Comparison of ENCODE assay signal across 12 cellular contexts in the genomic region with DNA sequence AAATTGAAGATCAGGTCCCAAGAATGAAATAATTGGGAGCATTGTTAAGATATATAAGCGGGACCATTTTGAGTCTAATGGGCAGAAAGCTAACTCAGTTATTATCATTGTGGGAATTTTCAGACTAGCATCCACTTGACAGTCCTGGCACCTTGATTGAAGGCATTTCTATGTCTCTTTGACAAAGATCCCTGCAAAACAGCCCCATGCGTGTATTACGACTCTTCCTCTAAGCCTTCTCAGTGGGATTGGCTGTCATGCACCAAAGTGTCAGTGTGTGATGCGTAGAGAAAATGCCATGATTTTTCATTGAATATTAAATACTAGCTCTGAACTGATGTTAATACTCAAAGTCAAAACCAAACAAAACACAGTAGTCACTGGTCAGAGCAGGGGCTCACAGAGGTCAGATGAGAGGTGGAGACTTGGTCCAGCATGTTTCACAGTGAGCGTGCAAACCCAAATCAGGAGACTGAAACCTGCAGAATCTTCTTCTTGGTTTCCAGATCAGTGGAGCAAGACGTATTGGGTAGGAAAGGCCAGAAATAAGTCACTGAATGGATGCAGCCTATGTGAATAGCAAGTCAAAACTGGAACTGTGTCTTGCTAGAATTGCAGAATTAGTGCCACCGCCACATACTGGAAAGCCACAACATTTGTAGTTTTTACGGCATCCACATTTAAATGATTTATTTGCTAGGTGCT.
A peak's percentile ranks its signal among the peaks of the same experiment; 100 is the strongest.
DNase-seq lines count a peak whose midpoint lies in the region; ATAC-seq and TF ChIP-seq lines count a peak whose summit lies in the region.
"Had no signal": no experiment of that assay in that cellular context is flagged by ENCODE, and none has a peak within 500 bp of the region (broad histone marks: within the 10 kb centered on the region; RNA-seq: fewer than 3 reads in every experiment).

No MANE protein-coding gene starts in this region.

- no peaks in the 10 kb centered on the region for H3K27me3 ChIP-seq in kidney epithelial cell (ENCODE audit: control insufficient read depth, insufficient read depth, low read length)
- H3K27me3 ChIP-seq: upper lobe of right lung had no signal

- DNase-seq in kidney epithelial cell (ENCODE audit: low read depth) (peak; percentile 39), CD1c-positive myeloid dendritic cell (ENCODE audit: extremely low spot score) (no peak)
- DNase-seq in activated CD4-positive, alpha-beta T cell treated with anti-CD3 and anti-CD28 coated beads, Interleukin-2, amount 50 U/mL, for 48 hours = no peak
- DNase-seq in stimulated activated naive CD8-positive, alpha-beta T cell treated with anti-CD3 and anti-CD28 coated beads, Interleukin-15, amount 100 ng/mL, for 72 hours = no peak
- DNase-seq: naive thymus-derived CD4-positive, alpha-beta T cell; PC-9; T-helper 2 cell; upper lobe of right lung had no signal

- H3K4me1 Mint-ChIP-seq in stimulated activated naive CD8-positive, alpha-beta T cell treated with anti-CD3 and anti-CD28 coated beads, Interleukin-15, amount 100 ng/mL, for 72 hours = no peaks in the 10 kb centered on the region
- H3K4me1 Mint-ChIP-seq: naive thymus-derived CD4-positive, alpha-beta T cell had no signal

- H3K27me3 Mint-ChIP-seq in stimulated activated naive CD8-positive, alpha-beta T cell treated with anti-CD3 and anti-CD28 coated beads, Interleukin-15, amount 100 ng/mL, for 72 hours = peaks cover 26% of the 10 kb centered on the region

- H3K4me3 Mint-ChIP-seq in stimulated activated naive CD8-positive, alpha-beta T cell treated with anti-CD3 and anti-CD28 coated beads, Interleukin-15, amount 100 ng/mL, for 72 hours = no peak overlapping the region
- H3K4me3 Mint-ChIP-seq: naive thymus-derived CD4-positive, alpha-beta T cell had no signal

- no peaks in the 10 kb centered on the region for H3K36me3 ChIP-seq in kidney epithelial cell (ENCODE audit: control insufficient read depth, insufficient read depth, low read length)
- H3K36me3 ChIP-seq: upper lobe of right lung had no signal

- ATAC-seq in GM18519 (IDR thresholded peaks at IDR 0.05; ENCODE audit: low FRiP score, unreplicated experiment) = peak; percentile 85
- ATAC-seq in GM21515 (IDR thresholded peaks at IDR 0.05; ENCODE audit: unreplicated experiment) = peak; percentile 89
- peak; percentile 74 for ATAC-seq in HG03060 (IDR thresholded peaks at IDR 0.05; ENCODE audit: low read depth, unreplicated experiment)
- ATAC-seq in GM19324 (IDR thresholded peaks at IDR 0.05; ENCODE audit: low FRiP score, unreplicated experiment) = no peak
- no peak for ATAC-seq in stimulated activated naive CD8-positive, alpha-beta T cell treated with anti-CD3 and anti-CD28 coated beads, Interleukin-15, amount 100 ng/mL, for 72 hours
- ATAC-seq: naive thymus-derived CD4-positive, alpha-beta T cell; upper lobe of right lung had no signal

- no peak for TF ChIP-seq CTCF in kidney epithelial cell (IDR thresholded peaks at IDR 0.05; ENCODE audit: insufficient read depth, low read length, poor library complexity, severe bottlenecking)

- no peak overlapping the region for H3K4me3 ChIP-seq in kidney epithelial cell (ENCODE audit: low read depth, low read length)
- H3K4me3 ChIP-seq: PC-9, upper lobe of right lung had no signal

- H3K27ac Mint-ChIP-seq in stimulated activated naive CD8-positive, alpha-beta T cell treated with anti-CD3 and anti-CD28 coated beads, Interleukin-15, amount 100 ng/mL, for 72 hours = no peak overlapping the region
- H3K27ac Mint-ChIP-seq: naive thymus-derived CD4-positive, alpha-beta T cell had no signal

- no peaks in the 10 kb centered on the region for H3K9me3 Mint-ChIP-seq in stimulated activated naive CD8-positive, alpha-beta T cell treated with anti-CD3 and anti-CD28 coated beads, Interleukin-15, amount 100 ng/mL, for 72 hours

Comparison
In these comparisons a context has a peak if more than half of its experiments do, and no peak if none do; other contexts are left out.
1. ATAC-seq: peak in GM18519 (single experiment), GM21515 (single experiment) and HG03060 (single experiment); none in GM19324 (single experiment) and stimulated activated naive CD8-positive, alpha-beta T cell treated with anti-CD3 and anti-CD28 coated beads, Interleukin-15, amount 100 ng/mL, for 72 hours (single experiment).